ENCODE assay signal across 1 cellular context in the genomic region with DNA sequence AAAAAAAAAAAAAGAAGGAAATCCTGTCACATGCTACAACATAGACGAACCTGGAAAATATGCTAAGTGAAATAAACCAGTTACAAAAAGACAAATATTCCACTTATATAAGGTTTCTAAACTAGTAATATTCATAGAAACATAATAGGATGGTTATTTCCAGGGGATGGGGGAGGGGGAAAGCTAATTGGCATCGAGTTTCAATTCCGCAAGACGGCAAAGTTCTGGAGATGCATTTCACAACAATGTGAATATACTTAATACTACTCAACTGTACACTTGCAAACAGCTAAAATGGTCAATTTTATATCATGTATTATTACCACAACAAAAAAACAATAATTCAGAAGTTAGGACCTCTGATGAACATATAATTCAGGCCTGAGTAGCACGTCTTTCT.
TF ChIP-seq lines count a peak whose summit lies in the region.

No MANE protein-coding gene starts in this region.

TF ChIP-seq in GM23338, 12 proteins besides CTCF, POLR2A, EP300 and RAD21 (continued from another document):
- TF ChIP-seq, protein P1, sequence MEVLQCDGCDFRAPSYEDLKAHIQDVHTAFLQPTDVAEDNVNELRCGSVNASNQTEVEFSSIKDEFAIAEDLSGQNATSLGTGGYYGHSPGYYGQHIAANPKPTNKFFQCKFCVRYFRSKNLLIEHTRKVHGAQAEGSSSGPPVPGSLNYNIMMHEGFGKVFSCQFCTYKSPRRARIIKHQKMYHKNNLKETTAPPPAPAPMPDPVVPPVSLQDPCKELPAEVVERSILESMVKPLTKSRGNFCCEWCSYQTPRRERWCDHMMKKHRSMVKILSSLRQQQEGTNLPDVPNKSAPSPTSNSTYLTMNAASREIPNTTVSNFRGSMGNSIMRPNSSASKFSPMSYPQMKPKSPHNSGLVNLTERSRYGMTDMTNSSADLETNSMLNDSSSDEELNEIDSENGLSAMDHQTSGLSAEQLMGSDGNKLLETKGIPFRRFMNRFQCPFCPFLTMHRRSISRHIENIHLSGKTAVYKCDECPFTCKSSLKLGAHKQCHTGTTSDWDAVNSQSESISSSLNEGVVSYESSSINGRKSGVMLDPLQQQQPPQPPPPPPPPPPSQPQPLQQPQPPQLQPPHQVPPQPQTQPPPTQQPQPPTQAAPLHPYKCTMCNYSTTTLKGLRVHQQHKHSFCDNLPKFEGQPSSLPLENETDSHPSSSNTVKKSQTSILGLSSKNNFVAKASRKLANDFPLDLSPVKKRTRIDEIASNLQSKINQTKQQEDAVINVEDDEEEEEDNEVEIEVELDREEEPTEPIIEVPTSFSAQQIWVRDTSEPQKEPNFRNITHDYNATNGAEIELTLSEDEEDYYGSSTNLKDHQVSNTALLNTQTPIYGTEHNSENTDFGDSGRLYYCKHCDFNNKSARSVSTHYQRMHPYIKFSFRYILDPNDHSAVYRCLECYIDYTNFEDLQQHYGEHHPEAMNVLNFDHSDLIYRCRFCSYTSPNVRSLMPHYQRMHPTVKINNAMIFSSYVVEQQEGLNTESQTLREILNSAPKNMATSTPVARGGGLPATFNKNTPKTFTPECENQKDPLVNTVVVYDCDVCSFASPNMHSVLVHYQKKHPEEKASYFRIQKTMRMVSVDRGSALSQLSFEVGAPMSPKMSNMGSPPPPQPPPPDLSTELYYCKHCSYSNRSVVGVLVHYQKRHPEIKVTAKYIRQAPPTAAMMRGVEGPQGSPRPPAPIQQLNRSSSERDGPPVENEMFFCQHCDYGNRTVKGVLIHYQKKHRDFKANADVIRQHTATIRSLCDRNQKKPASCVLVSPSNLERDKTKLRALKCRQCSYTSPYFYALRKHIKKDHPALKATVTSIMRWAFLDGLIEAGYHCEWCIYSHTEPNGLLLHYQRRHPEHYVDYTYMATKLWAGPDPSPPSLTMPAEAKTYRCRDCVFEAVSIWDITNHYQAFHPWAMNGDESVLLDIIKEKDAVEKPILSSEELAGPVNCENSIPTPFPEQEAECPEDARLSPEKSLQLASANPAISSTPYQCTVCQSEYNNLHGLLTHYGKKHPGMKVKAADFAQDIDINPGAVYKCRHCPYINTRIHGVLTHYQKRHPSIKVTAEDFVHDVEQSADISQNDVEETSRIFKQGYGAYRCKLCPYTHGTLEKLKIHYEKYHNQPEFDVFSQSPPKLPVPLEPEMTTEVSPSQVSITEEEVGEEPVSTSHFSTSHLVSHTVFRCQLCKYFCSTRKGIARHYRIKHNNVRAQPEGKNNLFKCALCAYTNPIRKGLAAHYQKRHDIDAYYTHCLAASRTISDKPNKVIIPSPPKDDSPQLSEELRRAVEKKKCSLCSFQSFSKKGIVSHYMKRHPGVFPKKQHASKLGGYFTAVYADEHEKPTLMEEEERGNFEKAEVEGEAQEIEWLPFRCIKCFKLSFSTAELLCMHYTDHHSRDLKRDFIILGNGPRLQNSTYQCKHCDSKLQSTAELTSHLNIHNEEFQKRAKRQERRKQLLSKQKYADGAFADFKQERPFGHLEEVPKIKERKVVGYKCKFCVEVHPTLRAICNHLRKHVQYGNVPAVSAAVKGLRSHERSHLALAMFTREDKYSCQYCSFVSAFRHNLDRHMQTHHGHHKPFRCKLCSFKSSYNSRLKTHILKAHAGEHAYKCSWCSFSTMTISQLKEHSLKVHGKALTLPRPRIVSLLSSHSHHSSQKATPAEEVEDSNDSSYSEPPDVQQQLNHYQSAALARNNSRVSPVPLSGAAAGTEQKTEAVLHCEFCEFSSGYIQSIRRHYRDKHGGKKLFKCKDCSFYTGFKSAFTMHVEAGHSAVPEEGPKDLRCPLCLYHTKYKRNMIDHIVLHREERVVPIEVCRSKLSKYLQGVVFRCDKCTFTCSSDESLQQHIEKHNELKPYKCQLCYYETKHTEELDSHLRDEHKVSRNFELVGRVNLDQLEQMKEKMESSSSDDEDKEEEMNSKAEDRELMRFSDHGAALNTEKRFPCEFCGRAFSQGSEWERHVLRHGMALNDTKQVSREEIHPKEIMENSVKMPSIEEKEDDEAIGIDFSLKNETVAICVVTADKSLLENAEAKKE (CRISPR knock-in tag; IDR thresholded peaks at IDR 0.05) = no peak
TF ChIP-seq in GM23338: peak in this region for 0.
